Comparison of ENCODE assay signal across 12 cellular contexts in the genomic region with DNA sequence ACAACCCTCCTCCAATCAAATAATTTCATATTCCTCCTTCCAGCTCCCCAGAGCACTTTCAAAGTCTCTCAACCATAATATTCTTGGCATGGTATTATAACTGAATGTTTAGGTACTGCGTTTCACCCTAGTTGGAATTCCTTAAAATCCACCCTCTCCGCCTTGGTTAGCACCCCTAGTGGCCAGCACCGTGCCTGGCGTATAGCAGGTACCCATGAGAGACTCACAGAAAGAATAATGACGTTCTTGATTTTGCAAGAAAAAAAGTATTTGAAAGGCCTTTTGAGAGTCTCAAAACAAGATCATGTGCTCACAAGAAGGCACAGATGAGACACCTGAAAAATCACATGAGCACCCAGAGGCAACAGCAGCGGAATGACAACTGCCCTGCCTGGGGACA. TPM values are rescaled to one million over a fixed set of nuclear protein-coding genes. Genes with fewer than 3 reads are reported as not detected.
DNase-seq lines count a peak whose midpoint lies in the region; ATAC-seq and TF ChIP-seq lines count a peak whose summit lies in the region.
"Had no signal": no experiment of that assay in that cellular context is flagged by ENCODE, and none has a peak within 500 bp of the region (broad histone marks: within the 10 kb centered on the region; RNA-seq: fewer than 3 reads in every experiment).

No MANE protein-coding gene starts in this region.

- H4K8ac ChIP-seq in IMR-90 (ENCODE audit: low read depth in 2 of 2, low read length in 2 of 2): no peak overlapping the region

- no peak overlapping the region for H3K4ac ChIP-seq in IMR-90 (ENCODE audit: low read depth, low read length)

- H2AFZ ChIP-seq in IMR-90 (replicated peaks; ENCODE audit: low read length, poor library complexity): no peak overlapping the region

- in situ Hi-C loops in IMR-90 (cut with MboI; ENCODE audit: low sequenced_read_pairs): no loop called here
- in situ Hi-C loops in brain microvascular endothelial cell (cut with HindIII; ENCODE audit: low pct_ligation_motif_present, low sequenced_read_pairs): no loop called here

- no peak overlapping the region for H2BK120ac ChIP-seq in IMR-90 (ENCODE audit: low read depth, low read length)

- WGBS in IMR-90 (ENCODE audit: extremely low coverage in 2 of 2, insufficient read length in 1 of 2), 2 experiments: 71% methylated on average over 1 of the region's 6 CpGs; no CpG with 5 or more reads in 1 of the 2 experiments
- 60 to 74% methylated on average over 6 of the region's 6 CpGs for WGBS in tibial nerve, 2 donors

- intact Hi-C loops in IMR-90 (cut with micrococcal nuclease): no loop called here
- intact Hi-C loops in activated T-helper 2 cell treated with anti-CD3 and anti-CD28 coated beads, Interferon-gamma antibody, Interleukin-2, Interleukin-4, amounts not matched to agents 10 μg/mL and 5 μg/mL and 100 μg/mL, durations not matched to agents 14 hours and 24 hours and 36 hours (cut with micrococcal nuclease): no loop called here

- no peak overlapping the region for H3K56ac ChIP-seq in IMR-90 (ENCODE audit: extremely low read depth, insufficient read depth, low read length)

- no peak for ATAC-seq in IMR-90 (ENCODE audit: low read depth)

- no peaks in the 10 kb centered on the region for H3K9me3 Mint-ChIP-seq in mesothelial cell of epicardium
- no peaks in the 10 kb centered on the region for H3K9me3 Mint-ChIP-seq in activated T-helper 2 cell treated with anti-CD3 and anti-CD28 coated beads, Interferon-gamma antibody, Interleukin-2, Interleukin-4, amounts not matched to agents 10 μg/mL and 5 μg/mL and 100 μg/mL, durations not matched to agents 14 hours and 24 hours and 36 hours

- H3K14ac ChIP-seq in IMR-90 (replicated peaks; ENCODE audit: low read depth, low read length): no peak overlapping the region

- no peak overlapping the region for H4K91ac ChIP-seq in IMR-90 (ENCODE audit: insufficient read depth, low read depth, low read length)

- H3K23ac ChIP-seq in IMR-90 (ENCODE audit: low read depth, low read length): no peak overlapping the region

- no TSS peak for BruUV-seq in IMR-90 (replicated peaks; lab: Mats Ljungman, UMichigan)

- TF ChIP-seq RAD21 in IMR-90 (IDR thresholded peaks at IDR 0.05; ENCODE audit: low read length): no peak

- no peak overlapping the region for H3K4me3 Mint-ChIP-seq in mesothelial cell of epicardium
- no peak overlapping the region for H3K4me3 Mint-ChIP-seq in activated T-helper 2 cell treated with anti-CD3 and anti-CD28 coated beads, Interferon-gamma antibody, Interleukin-2, Interleukin-4, amounts not matched to agents 10 μg/mL and 5 μg/mL and 100 μg/mL, durations not matched to agents 14 hours and 24 hours and 36 hours (ENCODE audit: low read depth)

- H3K27ac ChIP-seq in DOHH2 (ENCODE audit: low read depth, low read length): no peak overlapping the region
- H3K27ac ChIP-seq in IMR-90 (ENCODE audit: insufficient read depth, low read length): no peak overlapping the region
- no peak overlapping the region for H3K27ac ChIP-seq in brain microvascular endothelial cell
- H3K27ac ChIP-seq in tibial nerve: no peak overlapping the region
- H3K27ac ChIP-seq: ascending aorta had no signal

- no peak for TF ChIP-seq EP300 in tibial nerve (IDR thresholded peaks at IDR 0.05)

- H3K36me3 Mint-ChIP-seq in mesothelial cell of epicardium: peaks cover 5% of the 10 kb centered on the region
- H3K36me3 Mint-ChIP-seq in activated T-helper 2 cell treated with anti-CD3 and anti-CD28 coated beads, Interferon-gamma antibody, Interleukin-2, Interleukin-4, amounts not matched to agents 10 μg/mL and 5 μg/mL and 100 μg/mL, durations not matched to agents 14 hours and 24 hours and 36 hours (ENCODE audit: low read depth): no peaks in the 10 kb centered on the region

- peaks cover 12 to 39% of the 10 kb centered on the region in 2 experiments for H3K79me1 ChIP-seq in IMR-90 (ENCODE audit: low read depth in 1 of 2, low read length in 2 of 2)

- TF ChIP-seq CTCF in DOHH2 (IDR thresholded peaks at IDR 0.05; ENCODE audit: low read depth, low read length, poor library complexity, severe bottlenecking): peak; percentile 60
- peak; percentile 21; the same call in 1 of the 2 replicates for TF ChIP-seq CTCF in IMR-90 (conservative IDR thresholded peaks at IDR 0.05; ENCODE audit: low read depth, low read length)
- peak; percentile 76 for TF ChIP-seq CTCF in brain microvascular endothelial cell (IDR thresholded peaks at IDR 0.05; ENCODE audit: low read depth, low read length, missing control alignments)
- peak; percentile 48 for TF ChIP-seq CTCF in mesothelial cell of epicardium (IDR thresholded peaks at IDR 0.05; ENCODE audit: unreplicated experiment)
- peak in 2 of 5 experiments; percentile 11 to 26 for TF ChIP-seq CTCF in tibial nerve (IDR thresholded peaks at IDR 0.05)

- H3K4me1 Mint-ChIP-seq in mesothelial cell of epicardium: peaks cover 20% of the 10 kb centered on the region
- no peaks in the 10 kb centered on the region for H3K4me1 Mint-ChIP-seq in activated T-helper 2 cell treated with anti-CD3 and anti-CD28 coated beads, Interferon-gamma antibody, Interleukin-2, Interleukin-4, amounts not matched to agents 10 μg/mL and 5 μg/mL and 100 μg/mL, durations not matched to agents 14 hours and 24 hours and 36 hours (ENCODE audit: low read depth)

- dilution Hi-C loops in IMR-90 (cut with HindIII; ENCODE audit: low sequenced_read_pairs, unreplicated experiment): no loop called here

- no peaks in the 10 kb centered on the region for H3K9me3 ChIP-seq in DOHH2 (ENCODE audit: control insufficient read depth, insufficient read depth, low read length)
- no peaks in the 10 kb centered on the region for H3K9me3 ChIP-seq in IMR-90 (ENCODE audit: control insufficient read depth, insufficient read depth, low read length)
- no peaks in the 10 kb centered on the region for H3K9me3 ChIP-seq in tibial nerve
- H3K9me3 ChIP-seq: ascending aorta had no signal

- DNase-seq in IMR-90 (no peak), brain microvascular endothelial cell (no peak), mesothelial cell of epicardium (ENCODE audit: low spot score in 2 of 2, unreplicated experiment in 2 of 2) (no peak), tibial nerve (ENCODE audit: low spot score in 2 of 2) (no peak), GM03348 (ENCODE audit: low spot score) (no peak), kidney glomerular epithelial cell (lab: John Stamatoyannopoulos, UW) (no peak)
- DNase-seq in activated T-helper 2 cell treated with anti-CD3 and anti-CD28 coated beads, Interferon-gamma antibody, Interleukin-2, Interleukin-4, amounts not matched to agents 10 μg/mL and 5 μg/mL and 100 μg/mL, durations not matched to agents 14 hours and 24 hours and 36 hours (ENCODE audit: low spot score): no peak
- DNase-seq: NCI-H1105, nucleus accumbens, SIG-M5 had no signal

- no peaks in the 10 kb centered on the region for H3K27me3 ChIP-seq in DOHH2 (ENCODE audit: control insufficient read depth, low read length)
- H3K27me3 ChIP-seq in IMR-90 (ENCODE audit: control insufficient read depth, insufficient read depth, low read length): no peaks in the 10 kb centered on the region
- H3K27me3 ChIP-seq in brain microvascular endothelial cell (replicated peaks): no peaks in the 10 kb centered on the region
- H3K27me3 ChIP-seq in tibial nerve: no peaks in the 10 kb centered on the region
- H3K27me3 ChIP-seq: ascending aorta had no signal

- POLR2A ChIA-PET in IMR-90 (lab: Charles Lee; ENCODE audit: unreplicated experiment): no interaction called here

- H2AK5ac ChIP-seq in IMR-90 (ENCODE audit: low read depth, low read length): no peak overlapping the region

- H3K9ac ChIP-seq in IMR-90 (ENCODE audit: low read depth, low read length): no peak overlapping the region

- H3K36me3 ChIP-seq in DOHH2 (ENCODE audit: control insufficient read depth, low read length) (no peaks in the 10 kb centered on the region), IMR-90 (ENCODE audit: control insufficient read depth, insufficient read depth, low read length) (no peaks in the 10 kb centered on the region), brain microvascular endothelial cell (replicated peaks) (no peaks in the 10 kb centered on the region), tibial nerve (no peaks in the 10 kb centered on the region)
- H3K36me3 ChIP-seq: ascending aorta had no signal

- H2BK5ac ChIP-seq in IMR-90 (ENCODE audit: low read depth, low read length, poor library complexity, severe bottlenecking): no peak overlapping the region

- no peaks in the 10 kb centered on the region for H3K27me3 Mint-ChIP-seq in mesothelial cell of epicardium (ENCODE audit: low read depth)
- no peaks in the 10 kb centered on the region for H3K27me3 Mint-ChIP-seq in activated T-helper 2 cell treated with anti-CD3 and anti-CD28 coated beads, Interferon-gamma antibody, Interleukin-2, Interleukin-4, amounts not matched to agents 10 μg/mL and 5 μg/mL and 100 μg/mL, durations not matched to agents 14 hours and 24 hours and 36 hours (ENCODE audit: low read depth)

- no peak overlapping the region for H2BK15ac ChIP-seq in IMR-90 (ENCODE audit: low read depth, low read length)

- no peaks in the 10 kb centered on the region for H3K79me2 ChIP-seq in DOHH2 (ENCODE audit: control insufficient read depth, low read length)

- H3K4me2 ChIP-seq in DOHH2 (ENCODE audit: low read length) (no peak overlapping the region), IMR-90 (ENCODE audit: low read depth, low read length) (no peak overlapping the region)

- H4K20me1 ChIP-seq in DOHH2 (ENCODE audit: control insufficient read depth, insufficient read depth, low read depth, low read length) (no peaks in the 10 kb centered on the region), IMR-90 (ENCODE audit: insufficient read depth, low read length) (peaks cover 14% of the 10 kb centered on the region; the same call in 1 of the 2 replicates)

- no peak overlapping the region for H3K18ac ChIP-seq in IMR-90 (ENCODE audit: low read depth, low read length)

- H2AK9ac ChIP-seq in IMR-90 (replicated peaks; ENCODE audit: low read depth, low read length, poor library complexity): no peak overlapping the region

- H3K9me1 ChIP-seq in IMR-90 (ENCODE audit: insufficient read depth, low read length): peaks cover 11% of the 10 kb centered on the region

- CTCF ChIA-PET in IMR-90 (lab: Yijun Ruan, JAX): interaction anchor here (1.0 kb wide), 1 partner anchor 11 kb away, joined by 3 read pairs; no protein-coding TSS in a partner anchor

- no peaks in the 10 kb centered on the region; the same call in 1 of the 2 replicates for H3K9me2 ChIP-seq in DOHH2 (replicated peaks; ENCODE audit: control insufficient read depth, low read length)

- no peak for TF ChIP-seq POLR2A in IMR-90 (IDR thresholded peaks at IDR 0.05; ENCODE audit: low read depth, low read length)
- TF ChIP-seq POLR2A in tibial nerve (IDR thresholded peaks at IDR 0.05): no peak

- H3K4me1 ChIP-seq in DOHH2 (ENCODE audit: control insufficient read depth, low read length) (no peaks in the 10 kb centered on the region), IMR-90 (ENCODE audit: control insufficient read depth, insufficient read depth, low read length) (peaks cover 7% of the 10 kb centered on the region; the same call in 1 of the 2 replicates), tibial nerve (peaks cover 0 to 3% (median 0%) of the 10 kb centered on the region in 4 donors)
- H3K4me1 ChIP-seq: ascending aorta had no signal

- H3K27ac Mint-ChIP-seq in mesothelial cell of epicardium: no peak overlapping the region
- H3K27ac Mint-ChIP-seq in activated T-helper 2 cell treated with anti-CD3 and anti-CD28 coated beads, Interferon-gamma antibody, Interleukin-2, Interleukin-4, amounts not matched to agents 10 μg/mL and 5 μg/mL and 100 μg/mL, durations not matched to agents 14 hours and 24 hours and 36 hours: no peak overlapping the region

- H3F3A ChIP-seq in DOHH2 (ENCODE audit: control insufficient read depth, insufficient read depth): no peaks in the 10 kb centered on the region

- no peak overlapping the region for H4K5ac ChIP-seq in IMR-90 (ENCODE audit: low read depth, low read length)

- no peak overlapping the region for H2BK20ac ChIP-seq in IMR-90 (ENCODE audit: low read depth, low read length)

- H3K4me3 ChIP-seq in DOHH2 (ENCODE audit: low read length): no peak overlapping the region
- no peak overlapping the region for H3K4me3 ChIP-seq in IMR-90 (ENCODE audit: insufficient read depth, low read depth, low read length)
- no peak overlapping the region for H3K4me3 ChIP-seq in brain microvascular endothelial cell (ENCODE audit: low read depth, low read length)
- no peak overlapping the region for H3K4me3 ChIP-seq in tibial nerve
- H3K4me3 ChIP-seq: ascending aorta had no signal

RNA-seq across cellular contexts. Expression of gene GLI3, which starts 50.8 kb away (rescaled TPM):
- total RNA-seq in IMR-90 (2012; rRNA removed) (1.3 and 1.7 TPM in 2 replicates), mesothelial cell of epicardium (122 to 126 TPM (median 122 TPM) in 3 replicates), tibial nerve (10 to 100 TPM in 1 of 4 donors, 1 to 10 TPM in 3; 8.6 to 12.6 (median 8.7) TPM)
- 3.9 TPM in 2 replicates for polyA plus RNA-seq in IMR-90 (2012; rRNA removed)
- 2.5 and 4.5 TPM in 2 replicates for polyA plus RNA-seq in IMR-90 (2012; cell fraction: cytosol; rRNA removed)
- 5.9 and 9.0 TPM in 2 replicates for polyA plus RNA-seq in IMR-90 (2012; cell fraction: nucleus; rRNA removed; ENCODE audit: low replicate concordance)
- total RNA-seq in activated T-helper 2 cell treated with anti-CD3 and anti-CD28 coated beads, Interferon-gamma antibody, Interleukin-2, Interleukin-4, amounts not matched to agents 10 μg/mL and 5 μg/mL and 100 μg/mL, durations not matched to agents 14 hours and 24 hours and 36 hours: not detected in 2 replicates
